In the genomic region with DNA sequence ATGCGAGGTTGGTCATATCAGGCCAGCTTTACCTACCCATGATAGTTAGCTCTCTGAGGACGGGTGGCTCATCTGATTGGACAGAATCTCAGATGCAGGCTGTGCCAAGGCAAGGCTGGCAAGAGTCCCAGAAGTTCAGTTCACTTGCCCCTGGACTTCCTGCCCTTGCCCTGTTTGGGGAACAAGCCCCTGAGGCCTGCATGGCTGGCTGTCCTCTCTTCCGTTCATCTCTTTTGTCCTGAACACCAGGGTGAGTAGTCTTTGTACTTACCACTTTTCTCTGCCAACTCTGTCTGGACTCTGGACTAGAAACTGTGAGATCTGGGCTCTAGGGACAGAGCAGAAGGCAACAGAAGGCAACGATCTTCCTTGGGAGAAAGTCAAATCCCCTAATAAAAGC, we compare ENCODE assay signal across 28 cellular contexts.
"Had no signal": no experiment of that assay in that cellular context is flagged by ENCODE, and none has a peak within 500 bp of the region (broad histone marks: within the 10 kb centered on the region; RNA-seq: fewer than 3 reads in every experiment).

No MANE protein-coding gene starts in this region.

- H3K9me3 Mint-ChIP-seq: activated CD4-positive, alpha-beta memory T cell treated with anti-CD3 and anti-CD28 coated beads for 36 hours; activated CD4-positive, alpha-beta T cell treated with anti-CD3 and anti-CD28 coated beads, Interleukin-2, amount 10 ng/mL, durations not matched to agents 24 days and 14 days; activated naive CD4-positive, alpha-beta T cell treated with anti-CD3 and anti-CD28 coated beads for 36 hours; activated naive CD8-positive, alpha-beta T cell treated with anti-CD3 and anti-CD28 coated beads for 36 hours; activated T-helper 1 cell treated with anti-CD3 and anti-CD28 coated beads, Interleukin-12 subunit alpha, Interleukin-12 subunit beta, Interleukin-2, Interleukin-4 antibody, amounts not matched to agents 30 ng/mL and 10 ng/mL and 1 ng/mL, durations not matched to agents 14 hours and 24 hours and 36 hours; endodermal cell; immature natural killer cell had no signal

- H3K27ac Mint-ChIP-seq: activated CD4-positive, alpha-beta memory T cell treated with anti-CD3 and anti-CD28 coated beads for 36 hours; activated CD4-positive, alpha-beta T cell treated with anti-CD3 and anti-CD28 coated beads, Interleukin-2, amount 10 ng/mL, durations not matched to agents 24 days and 14 days; activated naive CD4-positive, alpha-beta T cell treated with anti-CD3 and anti-CD28 coated beads for 36 hours; activated naive CD8-positive, alpha-beta T cell treated with anti-CD3 and anti-CD28 coated beads for 36 hours; activated T-helper 1 cell treated with anti-CD3 and anti-CD28 coated beads, Interleukin-12 subunit alpha, Interleukin-12 subunit beta, Interleukin-2, Interleukin-4 antibody, amounts not matched to agents 30 ng/mL and 10 ng/mL and 1 ng/mL, durations not matched to agents 14 hours and 24 hours and 36 hours; dendritic cell treated with granulocyte-macrophage colony-stimulating factor and Interleukin-4, amounts not matched to agents 40 ng/mL and 50 ng/mL, for 4 days; endodermal cell; immature natural killer cell; T-helper 17 cell had no signal

- H3K4me3 ChIP-seq: adrenal gland, body of pancreas, heart left ventricle, lung, spleen, thoracic aorta had no signal

- H3K27me3 Mint-ChIP-seq: activated CD4-positive, alpha-beta T cell treated with anti-CD3 and anti-CD28 coated beads, Interleukin-2, amount 10 ng/mL, durations not matched to agents 24 days and 14 days; dendritic cell treated with granulocyte-macrophage colony-stimulating factor and Interleukin-4, amounts not matched to agents 40 ng/mL and 50 ng/mL, for 4 days had no signal

- H3K4me3 Mint-ChIP-seq: activated CD4-positive, alpha-beta memory T cell treated with anti-CD3 and anti-CD28 coated beads for 36 hours; activated CD4-positive, alpha-beta T cell treated with anti-CD3 and anti-CD28 coated beads, Interleukin-2, amount 10 ng/mL, durations not matched to agents 24 days and 14 days; activated naive CD4-positive, alpha-beta T cell treated with anti-CD3 and anti-CD28 coated beads for 36 hours; activated naive CD8-positive, alpha-beta T cell treated with anti-CD3 and anti-CD28 coated beads for 36 hours; activated T-helper 1 cell treated with anti-CD3 and anti-CD28 coated beads, Interleukin-12 subunit alpha, Interleukin-12 subunit beta, Interleukin-2, Interleukin-4 antibody, amounts not matched to agents 30 ng/mL and 10 ng/mL and 1 ng/mL, durations not matched to agents 14 hours and 24 hours and 36 hours; dendritic cell treated with granulocyte-macrophage colony-stimulating factor and Interleukin-4, amounts not matched to agents 40 ng/mL and 50 ng/mL, for 4 days; endodermal cell; immature natural killer cell; T-helper 17 cell had no signal

- DNase-seq: activated CD4-positive, alpha-beta memory T cell treated with anti-CD3 and anti-CD28 coated beads for 36 hours; activated CD4-positive, alpha-beta T cell treated with anti-CD3 and anti-CD28 coated beads, Interleukin-2, amount 10 ng/mL, durations not matched to agents 24 days and 14 days; activated CD4-positive, CD25-positive, alpha-beta regulatory T cell treated with anti-CD3 and anti-CD28 coated beads, Interleukin-2, amount 50 U/mL, for 72 hours; activated CD8-positive, alpha-beta memory T cell treated with anti-CD3 and anti-CD28 coated beads, Interleukin-2, amount 50 U/mL, for 4 hours; activated effector memory CD4-positive, alpha-beta T cell treated with anti-CD3 and anti-CD28 coated beads, Interleukin-2, amount 50 U/mL, for 16 hours; activated naive CD4-positive, alpha-beta T cell treated with anti-CD3 and anti-CD28 coated beads for 36 hours; activated naive CD8-positive, alpha-beta T cell treated with anti-CD3 and anti-CD28 coated beads for 36 hours; activated T-cell treated with anti-CD3 and anti-CD28 coated beads, Interleukin-2, amount 50 U/mL, for 1 hour; adrenal gland; aorta; body of pancreas; endodermal cell; foreskin keratinocyte; immature natural killer cell; kidney; left colon; right cardiac atrium; spleen; stimulated activated naive CD8-positive, alpha-beta T cell treated with anti-CD3 and anti-CD28 coated beads, Interleukin-15, Interleukin-2, amounts not matched to agents 100 U/mL and 50 U/mL, for 24 hours; T-helper 17 cell; T1000; trophoblast cell had no signal

- H3K36me3 Mint-ChIP-seq: activated CD4-positive, alpha-beta memory T cell treated with anti-CD3 and anti-CD28 coated beads for 36 hours; activated naive CD8-positive, alpha-beta T cell treated with anti-CD3 and anti-CD28 coated beads for 36 hours; immature natural killer cell had no signal

- H3K4me1 ChIP-seq: adrenal gland, body of pancreas, foreskin keratinocyte, heart left ventricle, parathyroid adenoma, spleen had no signal

- H3K27ac ChIP-seq: adrenal gland, body of pancreas, foreskin keratinocyte, heart left ventricle, parathyroid adenoma, spleen, thoracic aorta had no signal

- H3K9me3 ChIP-seq: adrenal gland, body of pancreas, heart left ventricle, spleen, thoracic aorta had no signal

- H3K4me1 Mint-ChIP-seq: activated CD4-positive, alpha-beta T cell treated with anti-CD3 and anti-CD28 coated beads, Interleukin-2, amount 10 ng/mL, durations not matched to agents 24 days and 14 days; activated naive CD8-positive, alpha-beta T cell treated with anti-CD3 and anti-CD28 coated beads for 36 hours; immature natural killer cell; T-helper 17 cell had no signal

- H3K27me3 ChIP-seq: body of pancreas, foreskin keratinocyte, heart left ventricle, spleen had no signal

- H3K36me3 ChIP-seq: adrenal gland, heart left ventricle, spleen, thoracic aorta had no signal
